In the genomic region with DNA sequence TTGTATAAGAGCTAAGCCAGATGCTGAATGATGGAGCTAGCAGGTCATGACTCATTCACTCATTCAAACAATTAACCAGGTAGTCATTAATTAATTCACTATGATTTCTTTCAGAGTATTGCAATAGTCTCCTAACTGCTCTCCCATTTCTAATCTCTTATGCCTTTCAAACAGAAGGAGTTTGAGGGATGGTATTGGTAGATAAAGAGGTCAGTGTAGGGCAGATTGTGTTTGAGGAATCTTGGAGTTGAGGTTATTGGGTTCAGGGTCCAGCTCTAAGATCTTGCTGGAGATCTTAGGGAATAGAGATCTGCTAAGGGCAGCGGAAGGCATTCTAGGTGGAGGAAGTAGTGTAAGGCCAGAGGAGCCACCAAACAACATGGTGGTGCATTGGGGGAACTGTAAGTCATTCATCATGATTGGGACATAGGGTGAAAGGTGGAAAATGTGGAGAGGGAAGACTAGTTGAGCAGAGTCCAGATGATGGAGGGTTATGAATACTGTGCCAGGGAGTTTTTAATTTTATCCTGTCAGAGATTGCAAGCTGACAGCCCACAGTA, we compare ENCODE assay signal across 1 cellular context.
TF ChIP-seq lines count a peak whose summit lies in the region.

No MANE protein-coding gene starts in this region.

TF ChIP-seq in SK-N-SH treated with all-trans-retinoic acid at 6 μM for 48 hours, 23 proteins besides CTCF, POLR2A, EP300 and RAD21:
- TF ChIP-seq CSDC2 (CRISPR knock-in tag; IDR thresholded peaks at IDR 0.05) (no peak), ZNF565 (CRISPR knock-in tag; conservative IDR thresholded peaks at IDR 0.05; ENCODE audit: low read depth) (no peak), ESRRG (CRISPR knock-in tag; IDR thresholded peaks at IDR 0.05) (no peak), RARB (CRISPR knock-in tag; IDR thresholded peaks at IDR 0.05) (no peak), OSR1 (CRISPR knock-in tag; IDR thresholded peaks at IDR 0.05) (no peak), TCF4 (CRISPR knock-in tag; IDR thresholded peaks at IDR 0.05; ENCODE audit: borderline replicate concordance) (no peak), SNAI2 (CRISPR knock-in tag; IDR thresholded peaks at IDR 0.05) (no peak), ZC3H10 (CRISPR knock-in tag; IDR thresholded peaks at IDR 0.05) (no peak), ZNF70 (CRISPR knock-in tag; IDR thresholded peaks at IDR 0.05) (no peak), ZNF8 (CRISPR knock-in tag; IDR thresholded peaks at IDR 0.05) (no peak), ISL1 (CRISPR knock-in tag; IDR thresholded peaks at IDR 0.05) (no peak), TOX (CRISPR knock-in tag; IDR thresholded peaks at IDR 0.05; ENCODE audit: borderline replicate concordance) (no peak), ZFP30 (CRISPR knock-in tag; IDR thresholded peaks at IDR 0.05) (no peak), ZFP3 (CRISPR knock-in tag; IDR thresholded peaks at IDR 0.05) (no peak), GLIS3 (CRISPR knock-in tag; IDR thresholded peaks at IDR 0.05) (no peak), PPARA (CRISPR knock-in tag; IDR thresholded peaks at IDR 0.05; ENCODE audit: borderline replicate concordance) (no peak)
- TF ChIP-seq, protein P1, sequence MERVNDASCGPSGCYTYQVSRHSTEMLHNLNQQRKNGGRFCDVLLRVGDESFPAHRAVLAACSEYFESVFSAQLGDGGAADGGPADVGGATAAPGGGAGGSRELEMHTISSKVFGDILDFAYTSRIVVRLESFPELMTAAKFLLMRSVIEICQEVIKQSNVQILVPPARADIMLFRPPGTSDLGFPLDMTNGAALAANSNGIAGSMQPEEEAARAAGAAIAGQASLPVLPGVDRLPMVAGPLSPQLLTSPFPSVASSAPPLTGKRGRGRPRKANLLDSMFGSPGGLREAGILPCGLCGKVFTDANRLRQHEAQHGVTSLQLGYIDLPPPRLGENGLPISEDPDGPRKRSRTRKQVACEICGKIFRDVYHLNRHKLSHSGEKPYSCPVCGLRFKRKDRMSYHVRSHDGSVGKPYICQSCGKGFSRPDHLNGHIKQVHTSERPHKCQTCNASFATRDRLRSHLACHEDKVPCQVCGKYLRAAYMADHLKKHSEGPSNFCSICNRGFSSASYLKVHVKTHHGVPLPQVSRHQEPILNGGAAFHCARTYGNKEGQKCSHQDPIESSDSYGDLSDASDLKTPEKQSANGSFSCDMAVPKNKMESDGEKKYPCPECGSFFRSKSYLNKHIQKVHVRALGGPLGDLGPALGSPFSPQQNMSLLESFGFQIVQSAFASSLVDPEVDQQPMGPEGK (CRISPR knock-in tag; IDR thresholded peaks at IDR 0.05; ENCODE audit: borderline replicate concordance), result no peak
- TF ChIP-seq, protein P2, sequence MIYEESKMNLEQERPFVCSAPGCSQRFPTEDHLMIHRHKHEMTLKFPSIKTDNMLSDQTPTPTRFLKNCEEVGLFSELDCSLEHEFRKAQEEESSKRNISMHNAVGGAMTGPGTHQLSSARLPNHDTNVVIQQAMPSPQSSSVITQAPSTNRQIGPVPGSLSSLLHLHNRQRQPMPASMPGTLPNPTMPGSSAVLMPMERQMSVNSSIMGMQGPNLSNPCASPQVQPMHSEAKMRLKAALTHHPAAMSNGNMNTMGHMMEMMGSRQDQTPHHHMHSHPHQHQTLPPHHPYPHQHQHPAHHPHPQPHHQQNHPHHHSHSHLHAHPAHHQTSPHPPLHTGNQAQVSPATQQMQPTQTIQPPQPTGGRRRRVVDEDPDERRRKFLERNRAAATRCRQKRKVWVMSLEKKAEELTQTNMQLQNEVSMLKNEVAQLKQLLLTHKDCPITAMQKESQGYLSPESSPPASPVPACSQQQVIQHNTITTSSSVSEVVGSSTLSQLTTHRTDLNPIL (CRISPR knock-in tag; IDR thresholded peaks at IDR 0.05; ENCODE audit: low read depth), result no peak
- TF ChIP-seq, protein P3, sequence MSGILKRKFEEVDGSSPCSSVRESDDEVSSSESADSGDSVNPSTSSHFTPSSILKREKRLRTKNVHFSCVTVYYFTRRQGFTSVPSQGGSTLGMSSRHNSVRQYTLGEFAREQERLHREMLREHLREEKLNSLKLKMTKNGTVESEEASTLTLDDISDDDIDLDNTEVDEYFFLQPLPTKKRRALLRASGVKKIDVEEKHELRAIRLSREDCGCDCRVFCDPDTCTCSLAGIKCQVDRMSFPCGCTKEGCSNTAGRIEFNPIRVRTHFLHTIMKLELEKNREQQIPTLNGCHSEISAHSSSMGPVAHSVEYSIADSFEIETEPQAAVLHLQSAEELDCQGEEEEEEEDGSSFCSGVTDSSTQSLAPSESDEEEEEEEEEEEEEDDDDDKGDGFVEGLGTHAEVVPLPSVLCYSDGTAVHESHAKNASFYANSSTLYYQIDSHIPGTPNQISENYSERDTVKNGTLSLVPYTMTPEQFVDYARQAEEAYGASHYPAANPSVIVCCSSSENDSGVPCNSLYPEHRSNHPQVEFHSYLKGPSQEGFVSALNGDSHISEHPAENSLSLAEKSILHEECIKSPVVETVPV (CRISPR knock-in tag; IDR thresholded peaks at IDR 0.05), result no peak
- TF ChIP-seq, protein P4, sequence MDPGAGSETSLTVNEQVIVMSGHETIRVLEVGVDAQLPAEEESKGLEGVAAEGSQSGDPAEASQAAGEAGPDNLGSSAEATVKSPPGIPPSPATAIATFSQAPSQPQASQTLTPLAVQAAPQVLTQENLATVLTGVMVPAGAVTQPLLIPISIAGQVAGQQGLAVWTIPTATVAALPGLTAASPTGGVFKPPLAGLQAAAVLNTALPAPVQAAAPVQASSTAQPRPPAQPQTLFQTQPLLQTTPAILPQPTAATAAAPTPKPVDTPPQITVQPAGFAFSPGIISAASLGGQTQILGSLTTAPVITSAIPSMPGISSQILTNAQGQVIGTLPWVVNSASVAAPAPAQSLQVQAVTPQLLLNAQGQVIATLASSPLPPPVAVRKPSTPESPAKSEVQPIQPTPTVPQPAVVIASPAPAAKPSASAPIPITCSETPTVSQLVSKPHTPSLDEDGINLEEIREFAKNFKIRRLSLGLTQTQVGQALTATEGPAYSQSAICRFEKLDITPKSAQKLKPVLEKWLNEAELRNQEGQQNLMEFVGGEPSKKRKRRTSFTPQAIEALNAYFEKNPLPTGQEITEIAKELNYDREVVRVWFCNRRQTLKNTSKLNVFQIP (CRISPR knock-in tag; IDR thresholded peaks at IDR 0.05; ENCODE audit: borderline replicate concordance, low read depth), result no peak
